Comparison of ENCODE assay signal across 12 cellular contexts in the genomic region with DNA sequence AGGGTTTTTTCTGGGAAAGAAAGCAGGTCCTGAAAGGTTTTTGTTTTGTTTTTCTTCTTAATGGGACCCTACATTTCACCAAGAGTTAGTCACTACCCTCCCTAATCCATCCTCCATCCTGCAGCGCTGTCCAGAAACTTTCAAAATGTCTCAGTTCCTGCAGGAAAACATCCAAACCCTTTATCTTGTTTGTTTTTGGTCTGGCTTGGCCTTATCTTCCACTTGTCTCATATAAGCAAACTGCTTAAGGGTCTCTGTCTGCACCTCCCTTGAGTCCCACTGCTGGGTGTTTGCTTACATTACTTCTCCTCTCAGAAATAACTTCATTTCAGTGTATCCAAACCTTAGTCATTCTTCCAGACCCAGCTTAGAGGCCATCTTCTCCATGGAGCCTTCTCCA. TPM values are rescaled to one million over a fixed set of nuclear protein-coding genes. Genes with fewer than 3 reads are reported as not detected.
DNase-seq lines count a peak whose midpoint lies in the region; ATAC-seq and TF ChIP-seq lines count a peak whose summit lies in the region.
"Had no signal": no experiment of that assay in that cellular context is flagged by ENCODE, and none has a peak within 500 bp of the region (broad histone marks: within the 10 kb centered on the region; RNA-seq: fewer than 3 reads in every experiment).

No MANE protein-coding gene starts in this region.

- H3K4me3 Mint-ChIP-seq in nephron, result peak overlapping the region in 1 of 3 experiments; percentile 4

- no peaks in the 10 kb centered on the region for H3K27me3 Mint-ChIP-seq in nephron (ENCODE audit: low read depth)

- H3K9me2 ChIP-seq in Loucy (replicated peaks; ENCODE audit: low read depth, low read length), result no peaks in the 10 kb centered on the region

- H3K79me2 ChIP-seq in Loucy (ENCODE audit: insufficient read depth, low read length), result no peaks in the 10 kb centered on the region

- DNase-seq in effector memory CD4-positive, alpha-beta T cell, result no peak
- DNase-seq in mucosa of gallbladder (ENCODE audit: low spot score) (no peak), DMS 273 (lab: John Stamatoyannopoulos, UW; ENCODE audit: unreplicated experiment) (no peak), kidney tubule cell (ENCODE audit: low spot score) (no peak)
- DNase-seq: activated CD4-positive, CD25-positive, alpha-beta regulatory T cell; BE2C; NCI-H187; Peyer's patch had no signal

- no peak overlapping the region for H2AFZ ChIP-seq in Loucy (ENCODE audit: low read length)

- peaks cover 86% of the 10 kb centered on the region for H3K4me1 Mint-ChIP-seq in nephron

- H3K9me3 Mint-ChIP-seq in nephron, result no peaks in the 10 kb centered on the region

- TF ChIP-seq CTCF in 22Rv1 (IDR thresholded peaks at IDR 0.05) (no peak), Loucy (conservative IDR thresholded peaks at IDR 0.05; ENCODE audit: low read length) (no peak), nephron (IDR thresholded peaks at IDR 0.05; ENCODE audit: unreplicated experiment in 3 of 3) (no peak)

- peak overlapping the region; percentile 66; the same call in 1 of the 2 replicates for H3K27ac ChIP-seq in 22Rv1
- peak overlapping the region; percentile 100 for H3K27ac ChIP-seq in effector memory CD4-positive, alpha-beta T cell (ENCODE audit: insufficient read depth, low read length, poor library complexity, severe bottlenecking)

- H3F3A ChIP-seq in Loucy (ENCODE audit: low read depth), result peaks cover 4% of the 10 kb centered on the region; the same call in 1 of the 2 replicates

- H3K9me3 ChIP-seq in Loucy (ENCODE audit: insufficient read depth, low read depth, low read length), result no peaks in the 10 kb centered on the region
- no peaks in the 10 kb centered on the region for H3K9me3 ChIP-seq in effector memory CD4-positive, alpha-beta T cell (ENCODE audit: control insufficient read depth, low read length)
- H3K9me3 ChIP-seq: BE2C, Peyer's patch had no signal

- ATAC-seq in GM21390 (IDR thresholded peaks at IDR 0.05; ENCODE audit: unreplicated experiment), result no peak

- H3K9ac ChIP-seq in Loucy (ENCODE audit: low read depth, low read length, poor library complexity, severe bottlenecking), result peak overlapping the region; percentile 70

- no peaks in the 10 kb centered on the region for H3K27me3 ChIP-seq in Loucy (ENCODE audit: insufficient read depth, low read length, poor library complexity, severe bottlenecking)
- no peaks in the 10 kb centered on the region for H3K27me3 ChIP-seq in effector memory CD4-positive, alpha-beta T cell (replicated peaks; ENCODE audit: control insufficient read depth, insufficient read depth, low read length, poor library complexity, severe bottlenecking)
- H3K27me3 ChIP-seq: BE2C, Peyer's patch had no signal

- H3K4me3 ChIP-seq in Loucy (ENCODE audit: low read length, poor library complexity, severe bottlenecking), result no peak overlapping the region
- no peak overlapping the region for H3K4me3 ChIP-seq in effector memory CD4-positive, alpha-beta T cell (ENCODE audit: insufficient read depth, low read depth, low read length, poor library complexity, severe bottlenecking)
- H3K4me3 ChIP-seq: Peyer's patch had no signal

- H3K27ac Mint-ChIP-seq in nephron, result peak overlapping the region; percentile 48 to 95 (median 94)

- H3K4me2 ChIP-seq in Loucy (ENCODE audit: low read depth, low read length, poor library complexity, severe bottlenecking), result no peak overlapping the region

- H4K20me1 ChIP-seq in Loucy (ENCODE audit: insufficient read depth, low read length, poor library complexity, severe bottlenecking), result no peaks in the 10 kb centered on the region

- peaks cover 57% of the 10 kb centered on the region for H3K4me1 ChIP-seq in Loucy (ENCODE audit: insufficient read depth, low read length, poor library complexity, severe bottlenecking)
- H3K4me1 ChIP-seq in effector memory CD4-positive, alpha-beta T cell (ENCODE audit: control insufficient read depth, insufficient read depth, low read length, poor library complexity, severe bottlenecking), result peaks cover 41% of the 10 kb centered on the region

- no peaks in the 10 kb centered on the region for H3K36me3 Mint-ChIP-seq in nephron (ENCODE audit: low read depth)

- H3K36me3 ChIP-seq in Loucy (ENCODE audit: insufficient read depth, low read length), result no peaks in the 10 kb centered on the region
- H3K36me3 ChIP-seq in effector memory CD4-positive, alpha-beta T cell (ENCODE audit: control insufficient read depth, insufficient read depth, low read length), result no peaks in the 10 kb centered on the region
- H3K36me3 ChIP-seq: BE2C, Peyer's patch had no signal

RNA-seq across cellular contexts. Expression of a gene that starts 11.0 kb away (rescaled TPM):
- total RNA-seq in mucosa of gallbladder, result 7.9 TPM
